Comparison of ENCODE assay signal across 20 cellular contexts in genomic region chr1:2979191-2980072, GRCh38. TPM values are rescaled to one million over a fixed set of nuclear protein-coding genes. Genes with fewer than 3 reads are reported as not detected.
DNase-seq lines count a peak whose midpoint lies in the region; ATAC-seq and TF ChIP-seq lines count a peak whose summit lies in the region.
"Had no signal": no experiment of that assay in that cellular context is flagged by ENCODE, and none has a peak within 500 bp of the region (broad histone marks: within the 10 kb centered on the region; RNA-seq: fewer than 3 reads in every experiment).

No MANE protein-coding gene starts in this region.

- TF ChIP-seq CTCF in HEK293 (tag by site-specific recombination; IDR thresholded peaks at IDR 0.05) (no peak), left ventricle myocardium inferior (IDR thresholded peaks at IDR 0.05; ENCODE audit: borderline replicate concordance) (no peak)

- no peaks in the 10 kb centered on the region for H3K9me3 ChIP-seq in HEK293 (ENCODE audit: control insufficient read depth, insufficient read depth, low read depth, low read length)
- H3K9me3 ChIP-seq in left ventricle myocardium inferior (replicated peaks), result no peaks in the 10 kb centered on the region

- H3K27me3 ChIP-seq in left ventricle myocardium inferior (ENCODE audit: low read depth), result peaks cover 14% of the 10 kb centered on the region

- intact Hi-C loops in left ventricle myocardium inferior (cut with micrococcal nuclease) (no loop called here), posterior vena cava (cut with DNase I) (no loop called here)

- ATAC-seq in GM18873 (IDR thresholded peaks at IDR 0.05; ENCODE audit: low FRiP score, unreplicated experiment), result no peak
- ATAC-seq in HG03135 (IDR thresholded peaks at IDR 0.05; ENCODE audit: unreplicated experiment), result no peak

- POLR2A ChIA-PET in HEK293 (lab: Yijun Ruan, JAX), result no interaction called here

- H3K36me3 ChIP-seq in HEK293 (ENCODE audit: control insufficient read depth in 2 of 2, insufficient read depth in 1 of 2, low read length in 2 of 2), result no peaks in the 10 kb centered on the region
- no peaks in the 10 kb centered on the region for H3K36me3 ChIP-seq in left ventricle myocardium inferior

- H3K27ac ChIP-seq in HEK293 (ENCODE audit: extremely low read depth, low read depth, low read length) (no peak overlapping the region), left ventricle myocardium inferior (replicated peaks) (no peak overlapping the region)
- H3K27ac ChIP-seq: skin epidermis had no signal

- H3K4me3 ChIP-seq in HEK293 (ENCODE audit: low read depth, low read length) (no peak overlapping the region), left ventricle myocardium inferior (no peak overlapping the region)
- H3K4me3 ChIP-seq: skin epidermis had no signal

- peak; percentile 73 for DNase-seq in DMS79 (lab: John Stamatoyannopoulos, UW)
- DNase-seq in left ventricle myocardium inferior, result peak; percentile 10
- peak; percentile 78 for DNase-seq in posterior vena cava (ENCODE audit: low spot score)
- no peak for DNase-seq in iPS-NIHi7 (ENCODE audit: extremely low spot score)
- no peak for DNase-seq in NCI-H2196 (lab: John Stamatoyannopoulos, UW; ENCODE audit: unreplicated experiment)
- DNase-seq: cortex of kidney; hypothalamus; Karpas-422; kidney glomerular epithelial cell; NCI-H2107; NCI-H69; nucleus accumbens; stimulated activated CD4-positive, alpha-beta T cell treated with anti-CD3 and anti-CD28 coated beads, Interleukin-4, amount 100 ng/mL, for 4 hours had no signal

- CTCF ChIA-PET in HEK293 (lab: Yijun Ruan, JAX), result no interaction called here

- peaks cover 3% of the 10 kb centered on the region for H3K4me1 ChIP-seq in HEK293 (ENCODE audit: control insufficient read depth, insufficient read depth, low read length)
- H3K4me1 ChIP-seq in left ventricle myocardium inferior, result peaks cover 9% of the 10 kb centered on the region

TF ChIP-seq in HEK293, 187 proteins besides CTCF, POLR2A, EP300 and RAD21:
- peak; percentile 35; the same call in 1 of the 2 replicates for TF ChIP-seq ZBTB8A (tag by site-specific recombination; IDR thresholded peaks at IDR 0.05)
- TF ChIP-seq ZNF530 (tag by site-specific recombination; IDR thresholded peaks at IDR 0.05; ENCODE audit: low read depth), result no peak

RNA-seq across cellular contexts. Expression of gene ACTRT2, which starts 41.8 kb away (rescaled TPM):
- total RNA-seq in left ventricle myocardium inferior (not detected), posterior vena cava (not detected)
- total RNA-seq: endothelial cell of umbilical vein, fibroblast of villous mesenchyme, temporal lobe had no signal

Comparison
In these comparisons a context has a peak if more than half of its experiments do, and no peak if none do; other contexts are left out.
1. DNase-seq: peak in DMS79 (single experiment), left ventricle myocardium inferior (single experiment) and posterior vena cava (single experiment); none in iPS-NIHi7 (single experiment) and NCI-H2196 (single experiment).